In the genomic region with DNA sequence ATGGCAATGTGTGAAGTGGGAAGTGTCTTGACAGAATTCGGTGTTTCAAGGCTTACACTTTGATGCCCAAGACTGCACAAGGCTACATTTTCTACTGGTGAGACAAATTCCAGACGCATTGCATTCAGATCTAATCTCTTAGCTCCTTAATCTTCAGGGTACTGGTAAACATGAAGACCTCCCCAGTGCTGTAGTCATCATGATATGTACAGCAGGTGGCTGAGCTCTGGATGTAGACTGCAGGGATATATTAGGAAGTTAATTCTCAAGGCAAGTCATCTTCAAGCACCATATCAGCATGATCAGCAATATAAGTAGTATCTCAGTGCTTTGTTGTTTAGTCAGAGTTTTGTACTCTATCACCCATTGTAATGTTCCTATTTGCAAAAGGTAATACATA, we compare ENCODE assay signal across 20 cellular contexts.
DNase-seq lines count a peak whose midpoint lies in the region; ATAC-seq lines count a peak whose summit lies in the region.
"Had no signal": no experiment of that assay in that cellular context is flagged by ENCODE, and none has a peak within 500 bp of the region (broad histone marks: within the 10 kb centered on the region; RNA-seq: fewer than 3 reads in every experiment).

No MANE protein-coding gene starts in this region.

- H3K27ac Mint-ChIP-seq in activated T-cell treated with anti-CD3 and anti-CD28 coated beads, Interleukin-2, amount 50 U/mL, for 72 hours = peak overlapping the region; percentile 91
- peak overlapping the region; percentile 70 to 90 for H3K27ac Mint-ChIP-seq in activated naive CD4-positive, alpha-beta T cell treated with anti-CD3 and anti-CD28 coated beads, Interleukin-2, amount 50 U/mL, for 72 hours
- H3K27ac Mint-ChIP-seq in stimulated activated effector memory CD8-positive, alpha-beta T cell treated with anti-CD3 and anti-CD28 coated beads, Interleukin-12 subunit alpha, Interleukin-12 subunit beta, amount 100 ng/mL, for 72 hours = peak overlapping the region; percentile 97
- H3K27ac Mint-ChIP-seq: endodermal cell, mesothelial cell of epicardium, neural progenitor cell had no signal

- ATAC-seq in activated T-cell treated with anti-CD3 and anti-CD28 coated beads, Interleukin-2, amount 50 U/mL, for 72 hours (replicated peaks in 1 of 2) = no peak
- no peak for ATAC-seq in activated naive CD4-positive, alpha-beta T cell treated with anti-CD3 and anti-CD28 coated beads, Interleukin-2, amount 50 U/mL, for 72 hours
- ATAC-seq in stimulated activated effector memory CD8-positive, alpha-beta T cell treated with anti-CD3 and anti-CD28 coated beads, Interleukin-12 subunit alpha, Interleukin-12 subunit beta, amount 100 ng/mL, for 72 hours = no peak
- no peak for ATAC-seq in HG02973 (IDR thresholded peaks at IDR 0.05; ENCODE audit: unreplicated experiment)
- ATAC-seq in HG02840 (IDR thresholded peaks at IDR 0.05; ENCODE audit: low FRiP score, unreplicated experiment) = no peak
- ATAC-seq: left colon had no signal

- H3K4me3 Mint-ChIP-seq in activated T-cell treated with anti-CD3 and anti-CD28 coated beads, Interleukin-2, amount 50 U/mL, for 72 hours = peak overlapping the region; percentile 52 to 90
- H3K4me3 Mint-ChIP-seq in stimulated activated effector memory CD8-positive, alpha-beta T cell treated with anti-CD3 and anti-CD28 coated beads, Interleukin-12 subunit alpha, Interleukin-12 subunit beta, amount 100 ng/mL, for 72 hours = peak overlapping the region; percentile 60
- H3K4me3 Mint-ChIP-seq: endodermal cell, mesothelial cell of epicardium, neural progenitor cell had no signal

- H3K4me1 Mint-ChIP-seq in activated T-cell treated with anti-CD3 and anti-CD28 coated beads, Interleukin-2, amount 50 U/mL, for 72 hours (ENCODE audit: low read depth) = peaks cover 99% of the 10 kb centered on the region
- peaks cover 96% of the 10 kb centered on the region for H3K4me1 Mint-ChIP-seq in stimulated activated effector memory CD8-positive, alpha-beta T cell treated with anti-CD3 and anti-CD28 coated beads, Interleukin-12 subunit alpha, Interleukin-12 subunit beta, amount 100 ng/mL, for 72 hours
- H3K4me1 Mint-ChIP-seq: mesothelial cell of epicardium, neural progenitor cell had no signal

- no peak for DNase-seq in activated T-cell treated with anti-CD3 and anti-CD28 coated beads, Interleukin-2, amount 50 U/mL, for 72 hours
- no peak for DNase-seq in activated T-cell treated with anti-CD3 and anti-CD28 coated beads for 4 hours
- peak; percentile 58 for DNase-seq in NCI-H82 (lab: John Stamatoyannopoulos, UW)
- DNase-seq in activated naive CD4-positive, alpha-beta T cell treated with anti-CD3 and anti-CD28 coated beads, Interleukin-2, amount 50 U/mL, for 72 hours (ENCODE audit: low spot score in 2 of 2) = no peak
- no peak for DNase-seq in stimulated activated effector memory CD8-positive, alpha-beta T cell treated with anti-CD3 and anti-CD28 coated beads, Interleukin-12 subunit alpha, Interleukin-12 subunit beta, amount 100 ng/mL, for 72 hours (ENCODE audit: low spot score in 2 of 2)
- no peak for DNase-seq in NCI-H345 (lab: John Stamatoyannopoulos, UW)
- DNase-seq: activated effector memory CD4-positive, alpha-beta T cell treated with anti-CD3 and anti-CD28 coated beads, Interleukin-2, amount 50 U/mL, for 16 hours; EL; endodermal cell; glutamatergic neuron; Karpas-422; left colon; NCI-H1092; NCI-H2029; small intestine; stimulated activated CD4-positive, alpha-beta T cell treated with anti-CD3 and anti-CD28 coated beads, Interleukin-4, amount 100 ng/mL, for 1 hour had no signal

- no peaks in the 10 kb centered on the region for H3K27me3 Mint-ChIP-seq in activated T-cell treated with anti-CD3 and anti-CD28 coated beads, Interleukin-2, amount 50 U/mL, for 72 hours (ENCODE audit: low read depth)

- H3K9me3 Mint-ChIP-seq in activated T-cell treated with anti-CD3 and anti-CD28 coated beads, Interleukin-2, amount 50 U/mL, for 72 hours = peaks cover 0 to 3% of the 10 kb centered on the region in 2 donors
- peaks cover 0 to 3% of the 10 kb centered on the region in 2 donors for H3K9me3 Mint-ChIP-seq in activated naive CD4-positive, alpha-beta T cell treated with anti-CD3 and anti-CD28 coated beads, Interleukin-2, amount 50 U/mL, for 72 hours
- H3K9me3 Mint-ChIP-seq in stimulated activated effector memory CD8-positive, alpha-beta T cell treated with anti-CD3 and anti-CD28 coated beads, Interleukin-12 subunit alpha, Interleukin-12 subunit beta, amount 100 ng/mL, for 72 hours = no peaks in the 10 kb centered on the region
- H3K9me3 Mint-ChIP-seq: endodermal cell, neural progenitor cell had no signal

- peaks cover 27 to 65% of the 10 kb centered on the region in 2 donors for H3K36me3 Mint-ChIP-seq in activated T-cell treated with anti-CD3 and anti-CD28 coated beads, Interleukin-2, amount 50 U/mL, for 72 hours (ENCODE audit: insufficient read depth in 2 of 2)
- peaks cover 36 to 83% of the 10 kb centered on the region in 2 donors for H3K36me3 Mint-ChIP-seq in activated naive CD4-positive, alpha-beta T cell treated with anti-CD3 and anti-CD28 coated beads, Interleukin-2, amount 50 U/mL, for 72 hours
- no peaks in the 10 kb centered on the region for H3K36me3 Mint-ChIP-seq in stimulated activated effector memory CD8-positive, alpha-beta T cell treated with anti-CD3 and anti-CD28 coated beads, Interleukin-12 subunit alpha, Interleukin-12 subunit beta, amount 100 ng/mL, for 72 hours
- H3K36me3 Mint-ChIP-seq: mesothelial cell of epicardium had no signal
